ENCODE assay signal across 8 cellular contexts in the genomic region with DNA sequence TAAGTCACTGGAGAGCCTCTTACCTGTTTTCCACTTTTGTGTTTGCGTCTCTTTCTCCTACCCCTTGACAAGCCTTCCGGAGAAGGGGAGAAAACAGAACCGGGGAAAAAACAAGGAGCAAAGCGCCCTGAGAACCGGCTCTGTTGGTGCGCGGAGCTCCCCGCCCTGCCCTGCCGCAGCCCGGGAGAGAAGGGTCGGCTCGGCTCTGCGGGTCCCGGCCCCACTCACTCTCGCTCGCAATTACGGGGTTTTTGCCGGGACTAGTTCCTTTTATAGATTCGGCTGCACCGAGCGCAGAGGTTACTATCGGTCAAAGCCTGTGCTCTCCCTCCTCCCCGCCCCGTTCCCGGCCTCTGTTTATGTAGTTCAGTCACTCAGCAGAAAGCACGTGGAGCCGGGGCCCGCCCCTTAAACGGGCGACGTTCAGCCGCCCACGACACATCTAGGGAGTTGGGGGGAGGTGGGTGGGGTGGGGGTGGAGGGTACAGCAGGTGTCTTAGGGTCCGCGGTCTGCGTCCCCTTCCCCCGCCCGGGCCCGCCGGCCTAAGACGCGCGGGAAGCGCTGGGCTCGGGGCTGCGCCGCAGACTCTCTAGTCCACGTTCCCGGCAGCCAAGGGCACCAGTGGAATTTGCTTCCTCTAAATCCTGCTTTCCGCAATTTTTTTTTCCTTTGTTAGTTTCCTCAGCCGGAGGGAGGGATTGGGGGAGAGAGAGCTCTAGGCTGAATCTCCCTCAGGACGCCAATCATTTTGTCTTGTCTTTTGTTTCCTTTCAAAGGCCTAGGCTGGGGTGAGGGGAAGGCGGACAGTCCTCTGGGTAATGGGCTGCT. TPM values are rescaled to one million over a fixed set of nuclear protein-coding genes. Genes with fewer than 3 reads are reported as not detected.
DNase-seq lines count a peak whose midpoint lies in the region; ATAC-seq, FAIRE-seq and TF ChIP-seq lines count a peak whose summit lies in the region.

A gene with protein sequence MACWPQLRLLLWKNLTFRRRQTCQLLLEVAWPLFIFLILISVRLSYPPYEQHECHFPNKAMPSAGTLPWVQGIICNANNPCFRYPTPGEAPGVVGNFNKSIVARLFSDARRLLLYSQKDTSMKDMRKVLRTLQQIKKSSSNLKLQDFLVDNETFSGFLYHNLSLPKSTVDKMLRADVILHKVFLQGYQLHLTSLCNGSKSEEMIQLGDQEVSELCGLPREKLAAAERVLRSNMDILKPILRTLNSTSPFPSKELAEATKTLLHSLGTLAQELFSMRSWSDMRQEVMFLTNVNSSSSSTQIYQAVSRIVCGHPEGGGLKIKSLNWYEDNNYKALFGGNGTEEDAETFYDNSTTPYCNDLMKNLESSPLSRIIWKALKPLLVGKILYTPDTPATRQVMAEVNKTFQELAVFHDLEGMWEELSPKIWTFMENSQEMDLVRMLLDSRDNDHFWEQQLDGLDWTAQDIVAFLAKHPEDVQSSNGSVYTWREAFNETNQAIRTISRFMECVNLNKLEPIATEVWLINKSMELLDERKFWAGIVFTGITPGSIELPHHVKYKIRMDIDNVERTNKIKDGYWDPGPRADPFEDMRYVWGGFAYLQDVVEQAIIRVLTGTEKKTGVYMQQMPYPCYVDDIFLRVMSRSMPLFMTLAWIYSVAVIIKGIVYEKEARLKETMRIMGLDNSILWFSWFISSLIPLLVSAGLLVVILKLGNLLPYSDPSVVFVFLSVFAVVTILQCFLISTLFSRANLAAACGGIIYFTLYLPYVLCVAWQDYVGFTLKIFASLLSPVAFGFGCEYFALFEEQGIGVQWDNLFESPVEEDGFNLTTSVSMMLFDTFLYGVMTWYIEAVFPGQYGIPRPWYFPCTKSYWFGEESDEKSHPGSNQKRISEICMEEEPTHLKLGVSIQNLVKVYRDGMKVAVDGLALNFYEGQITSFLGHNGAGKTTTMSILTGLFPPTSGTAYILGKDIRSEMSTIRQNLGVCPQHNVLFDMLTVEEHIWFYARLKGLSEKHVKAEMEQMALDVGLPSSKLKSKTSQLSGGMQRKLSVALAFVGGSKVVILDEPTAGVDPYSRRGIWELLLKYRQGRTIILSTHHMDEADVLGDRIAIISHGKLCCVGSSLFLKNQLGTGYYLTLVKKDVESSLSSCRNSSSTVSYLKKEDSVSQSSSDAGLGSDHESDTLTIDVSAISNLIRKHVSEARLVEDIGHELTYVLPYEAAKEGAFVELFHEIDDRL (N-terminal part only) (minus strand): TSS at position 244 of the 829 bp plus-strand sequence. CDS start 24,476 bp downstream, outside the sequence.

- no peaks in the 10 kb centered on the region for H3K9me2 ChIP-seq in MM.1S (replicated peaks; ENCODE audit: insufficient read depth, low read length)

- POLR2A ChIA-PET in AG04449 (lab: Yijun Ruan, JAX), result interaction anchor here (0.9 to 2.8 kb wide), 9 partner anchors 25 to 316 kb away, joined by 3 to 17 read pairs (median 4); a partner anchor contains a TSS
- POLR2A ChIA-PET in K562 (lab: Yijun Ruan, JAX), result no interaction called here

- no peaks in the 10 kb centered on the region for H3K36me3 ChIP-seq in MM.1S (replicated peaks; ENCODE audit: insufficient read depth, low read length)
- H3K36me3 ChIP-seq in K562 (ENCODE audit: control insufficient read depth, insufficient read depth, low read length), result no peaks in the 10 kb centered on the region

- TF ChIP-seq CTCF in AG04449 (IDR thresholded peaks at IDR 0.05; ENCODE audit: insufficient read depth, low read length, missing control alignments) (no peak), MM.1S (IDR thresholded peaks at IDR 0.05; ENCODE audit: low read length) (no peak), K562 (IDR thresholded peaks at IDR 0.05 in 2 of 3, conservative IDR thresholded peaks at IDR 0.05 in 1 of 3; ENCODE audit: insufficient read depth in 2 of 3, low read depth in 1 of 3, low read length in 3 of 3) (no peak)

- H3K4me3 ChIP-seq in AG04449 (ENCODE audit: low read depth, low read length), result peak within 1 kb of the TSS; percentile 73
- peak within 1 kb of the TSS; percentile 63 for H3K4me3 ChIP-seq in MM.1S (ENCODE audit: low read length)
- no peak within 1 kb of the TSS for H3K4me3 ChIP-seq in K562

- in situ Hi-C loops in K562 (cut with MboI), result no loop called here

- no peak for TF ChIP-seq EP300 in K562 (IDR thresholded peaks at IDR 0.05; ENCODE audit: low read length)

- H3K79me2 ChIP-seq in MM.1S (ENCODE audit: low read length) (no peaks in the 10 kb centered on the region; the same call in 1 of the 2 replicates), K562 (ENCODE audit: control insufficient read depth, insufficient read depth, low read length) (no peaks in the 10 kb centered on the region)

- ATAC-seq in GM19395 (IDR thresholded peaks at IDR 0.05; ENCODE audit: unreplicated experiment), result peak; percentile 49
- peak; percentile 69 for ATAC-seq in K562
- no peak for ATAC-seq in HG02610 (IDR thresholded peaks at IDR 0.05; ENCODE audit: unreplicated experiment)

- peak within 1 kb of the TSS; percentile 80 for H3K4me2 ChIP-seq in MM.1S (ENCODE audit: low read depth, low read length)
- no peak within 1 kb of the TSS for H3K4me2 ChIP-seq in K562 (ENCODE audit: insufficient read depth, low read length)

- H3F3A ChIP-seq in MM.1S (ENCODE audit: insufficient read depth, low read length), result peaks cover 11% of the 10 kb centered on the region

- H3K27me3 ChIP-seq in MM.1S (replicated peaks; ENCODE audit: insufficient read depth, low read length) (no peaks in the 10 kb centered on the region; the same call in 1 of the 2 replicates), K562 (ENCODE audit: control insufficient read depth in 2 of 2, insufficient read depth in 2 of 2, low read length in 2 of 2) (peaks cover 3 to 32% of the 10 kb centered on the region in 2 experiments; a peak in 3 of 5 replicates)

- H3K4me1 ChIP-seq in MM.1S (ENCODE audit: low read length) (no peaks in the 10 kb centered on the region), K562 (replicated peaks in 1 of 2; ENCODE audit: control insufficient read depth in 2 of 2, insufficient read depth in 2 of 2, low read length in 2 of 2) (peaks cover 0 to 16% of the 10 kb centered on the region in 2 experiments; a peak in 2 of 5 replicates)

- no peaks in the 10 kb centered on the region for H3K9me1 ChIP-seq in K562 (ENCODE audit: control insufficient read depth, insufficient read depth, low read length)

- no peak for TF ChIP-seq RAD21 in K562 (CRISPR knock-in tag; conservative IDR thresholded peaks at IDR 0.05 in 1 of 2, IDR thresholded peaks at IDR 0.05 in 1 of 2)

- H2AFZ ChIP-seq in MM.1S (ENCODE audit: low read length) (peak within 1 kb of the TSS; percentile 49), K562 (ENCODE audit: low read depth, low read length) (no peak within 1 kb of the TSS)

- no peaks in the 10 kb centered on the region for H3K9me3 ChIP-seq in MM.1S (replicated peaks; ENCODE audit: insufficient read depth, low read length)
- no peaks in the 10 kb centered on the region for H3K9me3 ChIP-seq in K562 (replicated peaks; ENCODE audit: control insufficient read depth, insufficient read depth, low read depth, low read length)

- no TSS peak for BruUV-seq in K562 (replicated peaks; lab: Mats Ljungman, UMichigan)

- H3K27ac ChIP-seq in MM.1S (ENCODE audit: low read length) (peak within 1 kb of the TSS; percentile 6; the same call in 1 of the 2 replicates), K562 (ENCODE audit: extremely low read depth, low read depth, low read length) (no peak within 1 kb of the TSS)

- 15% methylated on average over 31 of the region's 53 CpGs for WGBS in K562 (ENCODE audit: insufficient coverage, low coverage, missing lambda C conversion rate)

- TF ChIP-seq POLR2A in K562 (conservative IDR thresholded peaks at IDR 0.05), result no peak

- CTCF ChIA-PET in AG04449 (lab: Yijun Ruan, JAX) (interaction anchor here (1.1 to 2.8 kb wide), 12 partner anchors 12 to 487 kb away, joined by 3 to 25 read pairs (median 6); no protein-coding TSS in a partner anchor), K562 (lab: Yijun Ruan, JAX; ENCODE audit: low intra/inter-chr PET ratio) (no interaction called here)

- H4K20me1 ChIP-seq in MM.1S (ENCODE audit: insufficient read depth, low read length) (no peaks in the 10 kb centered on the region), K562 (replicated peaks; ENCODE audit: control insufficient read depth, insufficient read depth, low read length) (no peaks in the 10 kb centered on the region)

- intact Hi-C loops in K562 (cut with micrococcal nuclease), result loop anchor here (1.0 to 5.0 kb wide), 3 partner anchors 40 to 487 kb away; no protein-coding TSS in a partner anchor

- H3K9ac ChIP-seq in MM.1S (ENCODE audit: low read length), result peak within 1 kb of the TSS; percentile 58
- H3K9ac ChIP-seq in K562 (ENCODE audit: insufficient read depth in 1 of 2, low read depth in 2 of 2, low read length in 2 of 2), result no peak within 1 kb of the TSS; a peak in 1 of 4 replicates

- FAIRE-seq in K562 (lab: Jason Lieb, UNC), result no peak

- DNase-seq in AG04449 (ENCODE audit: low read depth, low spot score) (no peak), MM.1S (peak; percentile 74), UCSD-AML1 (lab: John Stamatoyannopoulos, UW; ENCODE audit: unreplicated experiment) (peak; percentile 48), K562 (ENCODE audit: extremely low read depth in 1 of 4, low spot score in 3 of 4) (peak; percentile 32 to 48 (median 35)), hypothalamus (lab: John Stamatoyannopoulos, UW) (peak; percentile 28 to 96 (median 81)), renal cortical epithelial cell (ENCODE audit: low read depth) (peak; percentile 64)

RNA-seq across cellular contexts. Expression of the gene that starts here (rescaled TPM):
- 0.02 and 0.04 TPM in 2 replicates for total RNA-seq in K562 (2011; cell fraction: chromatin; rRNA removed; ENCODE audit: low replicate concordance)
- total RNA-seq in K562 (2011; cell fraction: nucleolus; rRNA removed), result not detected in 2 replicates
- not detected in 2 replicates for total RNA-seq in K562 (2011; cell fraction: nucleoplasm; rRNA removed)
- not detected in 2 replicates for total RNA-seq in K562 (2014; rRNA removed)
- 0.03 TPM in 1 of 2 replicates, not detected in the other for total RNA-seq in K562 (2014; rRNA removed; fragmentation: Illumina TruSeq; extraction: Trizol)
- not detected in 2 replicates for total RNA-seq in K562 (2015; rRNA removed; fragmentation: Illumina TruSeq; extraction: Trizol)
- total RNA-seq in K562 (2021), result 0.09 and 0.18 TPM in 2 replicates
- 0.01 and 0.03 TPM in 2 replicates for polyA plus RNA-seq in K562 (2011; rRNA removed)
- 0.04 TPM in 1 of 2 replicates, not detected in the other for polyA plus RNA-seq in K562 (2011; cell fraction: cytosol; rRNA removed)
- polyA plus RNA-seq in K562 (2011; cell fraction: nucleus; rRNA removed), result 0.01 and 0.11 TPM in 2 replicates
- polyA plus RNA-seq in K562 (2012), result 0.01 and 0.04 TPM in 2 replicates
- not detected in 2 replicates for polyA plus RNA-seq in K562 (2014; fragmentation: Illumina TruSeq; extraction: Trizol)
- under 1 TPM; under 0.01 to 0.01 TPM for polyA plus RNA-seq in K562 (2014; fragmentation: Nextera tagmentation; extraction: Ambion mirVana)
- polyA plus RNA-seq in K562 (2014; rRNA removed), result not detected in 2 replicates
- polyA minus RNA-seq in K562 (2011; rRNA and poly(A)+ RNA removed), result 0.07 and 0.18 TPM in 2 replicates
- polyA minus RNA-seq in K562 (2011; cell fraction: cytosol; rRNA and poly(A)+ RNA removed), result 1.3 TPM in 1 of 2 replicates, not detected in the other
- 0.13 and 0.22 TPM in 2 replicates for polyA minus RNA-seq in K562 (2011; cell fraction: nucleus; rRNA and poly(A)+ RNA removed)
- total RNA-seq in renal cortical epithelial cell, result 25.7 and 48.2 TPM in 2 replicates

Comparison
In these comparisons a context has a peak if more than half of its experiments do, and no peak if none do; other contexts are left out.
1. RNA of the gene that starts here (total RNA-seq): 25.7 to 48.2 TPM in renal cortical epithelial cell; 0.02 to 0.18 TPM in K562; every median in the first group is over 10 times any median in the second.